In the genomic region with DNA sequence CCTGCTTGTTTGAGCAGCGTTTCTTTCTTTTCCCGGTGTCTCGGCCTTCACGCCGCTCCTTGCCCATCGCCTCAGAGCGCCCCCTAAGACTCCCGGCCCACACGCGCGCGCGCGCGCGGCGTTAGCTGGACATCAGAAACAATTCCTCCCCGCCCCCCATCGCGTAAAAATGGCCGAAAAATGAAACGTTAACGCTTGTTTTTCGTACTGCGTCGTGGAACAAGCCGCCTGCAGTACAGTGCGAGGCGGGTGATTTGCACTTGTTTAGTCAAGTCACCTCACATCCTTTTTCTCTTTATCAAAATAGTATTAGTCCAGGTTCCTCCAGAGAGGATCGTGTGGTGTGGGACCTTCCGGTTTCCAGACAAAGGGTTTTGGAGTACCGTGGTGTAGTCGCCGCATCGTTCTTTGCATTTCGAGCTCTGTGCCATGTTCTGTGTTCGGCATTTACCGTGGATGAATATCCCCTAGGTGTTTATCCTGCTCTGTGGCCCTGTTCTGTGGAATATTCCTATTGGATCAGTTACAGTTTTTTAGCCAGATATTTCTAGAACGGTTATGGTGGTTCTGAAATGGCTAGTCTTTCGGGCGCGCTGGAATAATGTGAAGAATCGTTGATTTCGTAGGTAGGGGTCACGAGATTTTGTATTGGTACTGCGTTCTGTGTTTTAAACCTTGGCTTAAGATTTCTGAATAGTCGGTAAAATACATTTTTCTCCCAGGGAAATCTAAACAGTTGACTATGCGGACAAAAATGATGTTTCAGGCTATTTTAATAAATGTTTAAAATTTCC, we compare ENCODE assay signal across 8 cellular contexts. TPM values are rescaled to one million over a fixed set of nuclear protein-coding genes. Genes with fewer than 3 reads are reported as not detected.
DNase-seq lines count a peak whose midpoint lies in the region; ATAC-seq and TF ChIP-seq lines count a peak whose summit lies in the region.

No MANE protein-coding gene starts in this region.

- peaks cover 53% of the 10 kb centered on the region for H3F3A ChIP-seq in GM23248 (ENCODE audit: insufficient read depth)

- peak overlapping the region; percentile 32; the same call in 1 of the 2 replicates for H2AFZ ChIP-seq in GM23248

- in situ Hi-C loops in GM23248 (cut with MboI): no loop called here

- ATAC-seq in right cardiac atrium: peak; percentile 61 to 62

- intact Hi-C loops in ascending aorta (cut with DNase I): loop anchor here (1.0 to 10.0 kb wide), 4 partner anchors 47 to 270 kb away; partner anchors contain the start of genes PAIP2, SPATA24, STING1 and UBE2D2
- intact Hi-C loops in right cardiac atrium (cut with DNase I): no loop called here

- peak; percentile 27 for DNase-seq in GF-D8 (lab: John Stamatoyannopoulos, UW)
- DNase-seq in GM23248: peak; percentile 93
- DNase-seq in SW 1271 (lab: John Stamatoyannopoulos, UW): peak; percentile 83 to 88
- DNase-seq in ascending aorta (ENCODE audit: low spot score in 2 of 2): peak in 1 of 2 donors; percentile 83
- peak; percentile 81 to 91 (median 90) for DNase-seq in right cardiac atrium
- peak; percentile 55 for DNase-seq in pulmonary artery endothelial cell (ENCODE audit: low read depth, low spot score)
- no peak for DNase-seq in mesenteric fat pad (ENCODE audit: low spot score)

- H3K27ac ChIP-seq in GM23248 (peak overlapping the region; percentile 97), ascending aorta (peak overlapping the region; percentile 100), right cardiac atrium (ENCODE audit: low read length) (peak overlapping the region; percentile 95)

- H3K36me3 ChIP-seq in GM23248 (ENCODE audit: low read depth) (no peaks in the 10 kb centered on the region), ascending aorta (no peaks in the 10 kb centered on the region)

- TF ChIP-seq CTCF in LNCAP (IDR thresholded peaks at IDR 0.05) (peak; percentile 44; the same call in 1 of the 2 replicates), ascending aorta (IDR thresholded peaks at IDR 0.05) (peak in 2 of 3 experiments; percentile 12 to 35)

- H3K9me2 ChIP-seq in GM23248 (ENCODE audit: insufficient read depth): no peaks in the 10 kb centered on the region

- H3K9me3 ChIP-seq in GM23248 (ENCODE audit: low read depth) (no peaks in the 10 kb centered on the region), ascending aorta (no peaks in the 10 kb centered on the region), right cardiac atrium (ENCODE audit: control insufficient read depth, low read length) (no peaks in the 10 kb centered on the region)

- H3K27me3 ChIP-seq in GM23248 (replicated peaks; ENCODE audit: insufficient read depth) (no peaks in the 10 kb centered on the region), ascending aorta (no peaks in the 10 kb centered on the region), right cardiac atrium (ENCODE audit: control insufficient read depth, insufficient read depth) (no peaks in the 10 kb centered on the region)

- peaks cover 30% of the 10 kb centered on the region for H3K4me1 ChIP-seq in GM23248 (ENCODE audit: insufficient read depth)
- peaks cover 13 to 38% of the 10 kb centered on the region in 2 donors for H3K4me1 ChIP-seq in ascending aorta
- H3K4me1 ChIP-seq in right cardiac atrium (ENCODE audit: control insufficient read depth, insufficient read depth, low read length): peaks cover 13% of the 10 kb centered on the region

- peak overlapping the region; percentile 93 for H3K4me2 ChIP-seq in GM23248 (ENCODE audit: unreplicated experiment)

- H3K4me3 ChIP-seq in GM23248: peak overlapping the region; percentile 92
- peak overlapping the region; percentile 88 to 89 for H3K4me3 ChIP-seq in ascending aorta
- peak overlapping the region; percentile 50 for H3K4me3 ChIP-seq in right cardiac atrium (ENCODE audit: low read length)

- WGBS in GM23248 (ENCODE audit: low coverage in 1 of 2, low lambda C conversion rate in 2 of 2, missing lambda C conversion rate in 2 of 2), 2 experiments: 1% methylated on average over 48 of the region's 48 CpGs
- WGBS in right cardiac atrium: under 1% methylated on average over 48 of the region's 48 CpGs

- H3K79me2 ChIP-seq in GM23248 (ENCODE audit: insufficient read depth): peaks cover 63% of the 10 kb centered on the region

- H3K9ac ChIP-seq in GM23248: peak overlapping the region; percentile 97

- H4K20me1 ChIP-seq in GM23248 (ENCODE audit: insufficient read depth): peaks cover 43% of the 10 kb centered on the region; the same call in 1 of the 2 replicates

RNA-seq across cellular contexts. Expression of gene MATR3, which starts 1.0 kb away (rescaled TPM):
- 198 and 217 TPM in 2 replicates for total RNA-seq in GM23248 (2014; rRNA removed; shearing (Covaris generic))
- 209 and 215 TPM in 2 replicates for polyA plus RNA-seq in GM23248 (2016; fragmentation: Nextera tagmentation; extraction: Ambion mirVana)
- total RNA-seq in ascending aorta: 58.8 TPM
- 100 to 1,000 TPM; 144 to 162 (median 147) TPM for total RNA-seq in right cardiac atrium
- 151 TPM for polyA plus RNA-seq in right cardiac atrium
- 213 and 361 TPM in 2 replicates for total RNA-seq in pulmonary artery endothelial cell
- total RNA-seq in mesenteric fat pad: 115 TPM

RNA-seq across cellular contexts. Expression of gene PAIP2, which starts 47.1 kb away (rescaled TPM):
- 34.8 and 62.8 TPM in 2 replicates for total RNA-seq in GM23248 (2014; rRNA removed; shearing (Covaris generic))
- polyA plus RNA-seq in GM23248 (2016; fragmentation: Nextera tagmentation; extraction: Ambion mirVana) (112 and 115 TPM in 2 replicates), right cardiac atrium (183 TPM)
- total RNA-seq in ascending aorta (27.6 TPM), right cardiac atrium (100 to 1,000 TPM; 125 to 158 (median 142) TPM), pulmonary artery endothelial cell (74.3 and 94.6 TPM in 2 replicates), mesenteric fat pad (79.3 TPM)
